ENCODE assay signal across 8 cellular contexts in the genomic region with DNA sequence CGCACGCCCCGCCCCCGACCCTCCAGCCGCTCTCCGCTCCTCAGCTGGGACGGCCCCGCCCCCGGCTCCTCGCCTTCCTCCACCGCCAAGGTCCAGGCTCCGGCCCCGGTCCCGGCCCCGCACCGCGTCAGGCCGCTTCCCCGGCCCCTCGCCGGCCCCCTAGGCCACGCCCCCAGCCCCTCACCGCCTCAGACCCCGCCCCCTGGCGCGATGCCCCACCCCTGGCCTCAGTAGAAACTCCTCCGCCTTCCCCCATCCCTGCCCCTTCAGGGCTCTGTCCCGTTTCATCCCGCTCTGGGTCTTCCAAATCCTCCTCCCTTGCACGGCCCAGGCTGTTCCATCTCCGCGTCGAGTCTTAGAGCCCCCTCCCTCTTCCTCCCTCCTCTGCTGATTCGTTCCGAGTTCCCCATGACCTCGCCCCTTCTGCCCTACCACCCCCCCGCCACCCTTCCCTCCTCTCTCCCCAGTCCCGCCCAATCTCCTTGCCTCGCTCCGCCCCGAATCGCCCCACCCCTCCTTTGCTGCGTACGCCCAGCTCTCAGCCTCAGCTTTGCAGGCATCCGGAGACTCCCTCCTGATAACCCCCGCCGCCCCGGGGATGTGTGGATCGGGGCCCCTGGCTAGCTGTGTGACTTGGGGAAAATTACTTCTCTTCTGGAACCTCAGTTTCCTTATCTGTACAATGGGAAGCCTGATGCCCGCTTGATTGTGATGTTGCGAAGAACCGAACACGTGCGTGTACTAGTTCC. TPM values are rescaled to one million over a fixed set of nuclear protein-coding genes. Genes with fewer than 3 reads are reported as not detected.
DNase-seq lines count a peak whose midpoint lies in the region; ATAC-seq lines count a peak whose summit lies in the region.

No MANE protein-coding gene starts in this region.

- H3K27ac ChIP-seq in mesodermal cell (ENCODE audit: low read depth, low read length, severe bottlenecking) = peak overlapping the region; percentile 75

- peak overlapping the region; percentile 81 for H3K4me3 ChIP-seq in mesodermal cell (ENCODE audit: extremely low read depth, insufficient read depth, low read length, poor library complexity, severe bottlenecking)

- peak; percentile 79 for DNase-seq in GM04504 (ENCODE audit: low read depth)
- DNase-seq in NOMO-1 treated with DMSO at 0.1 percent for 48 hours (lab: John Stamatoyannopoulos, UW; ENCODE audit: unreplicated experiment) = peak; percentile 83
- peak; percentile 89 for DNase-seq in activated CD8-positive, alpha-beta memory T cell treated with anti-CD3 and anti-CD28 coated beads, Interleukin-2, amount 50 U/mL, for 48 hours
- DNase-seq in epidermal melanocyte (ENCODE audit: insufficient read length, low spot score) = peak; percentile 84
- peak; percentile 61 for DNase-seq in stimulated activated CD8-positive, alpha-beta memory T cell treated with anti-CD3 and anti-CD28 coated beads, Interleukin-15, amount 100 ng/mL, for 24 hours (ENCODE audit: low read depth)

- H3K9me3 ChIP-seq in mesodermal cell (ENCODE audit: control insufficient read depth, low read length) = no peaks in the 10 kb centered on the region

- H3K36me3 ChIP-seq in mesodermal cell (ENCODE audit: control insufficient read depth, insufficient read depth, low read length) = peaks cover under 1% of the 10 kb centered on the region

- peak; percentile 49 for ATAC-seq in HG03460 (IDR thresholded peaks at IDR 0.05; ENCODE audit: unreplicated experiment)
- no peak for ATAC-seq in HG02588 (IDR thresholded peaks at IDR 0.05; ENCODE audit: unreplicated experiment)

- H3K4me1 ChIP-seq in mesodermal cell (ENCODE audit: control insufficient read depth, insufficient read depth, low read length, poor library complexity, severe bottlenecking) = peaks cover 11% of the 10 kb centered on the region

- 15 to 22% methylated on average over 16 to 19 of the region's 54 CpGs for WGBS in mesodermal cell (ENCODE audit: insufficient coverage in 2 of 2), 2 experiments

RNA-seq across cellular contexts. Expression of a gene that starts 0.4 kb away (rescaled TPM):
- 40.0 TPM for polyA plus RNA-seq in mesodermal cell (2013, experiment 1 of 2)
- polyA plus RNA-seq in mesodermal cell (2013, experiment 2 of 2) = 35.6 TPM

RNA-seq across cellular contexts. Expression of a gene that starts 46.6 kb away (rescaled TPM):
- 1.1 TPM for polyA plus RNA-seq in mesodermal cell (2013, experiment 1 of 2)
- polyA plus RNA-seq in mesodermal cell (2013, experiment 2 of 2) = 0.96 TPM

RNA-seq across cellular contexts. Expression of a gene that starts 59.9 kb away (rescaled TPM):
- 2.2 TPM for polyA plus RNA-seq in mesodermal cell (2013, experiment 1 of 2)
- 3.3 TPM for polyA plus RNA-seq in mesodermal cell (2013, experiment 2 of 2)
